In the genomic region with DNA sequence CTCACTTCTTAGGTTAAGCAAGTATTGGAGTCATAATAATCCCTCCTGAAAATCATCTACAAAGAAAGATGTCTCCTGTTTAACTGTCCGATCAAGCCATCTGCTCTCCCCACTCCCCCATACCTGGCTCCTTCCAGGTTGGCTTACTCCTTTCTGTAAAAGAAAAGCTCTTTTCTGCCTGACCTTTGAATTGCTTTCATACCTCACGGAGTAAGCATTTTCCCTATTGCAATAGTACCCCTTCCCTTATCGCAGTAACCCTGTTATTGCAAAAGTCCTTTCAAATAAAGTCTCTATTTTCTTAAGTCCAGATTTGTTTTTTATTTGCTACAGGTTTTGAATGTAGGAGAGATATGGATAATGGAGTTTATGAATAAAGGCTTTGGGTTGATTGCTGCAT, we compare ENCODE assay signal across 3 cellular contexts.
TF ChIP-seq lines count a peak whose summit lies in the region.

No MANE protein-coding gene starts in this region.

TF ChIP-seq in liver, 16 proteins besides CTCF, POLR2A, EP300 and RAD21:
- TF ChIP-seq, protein P1, sequence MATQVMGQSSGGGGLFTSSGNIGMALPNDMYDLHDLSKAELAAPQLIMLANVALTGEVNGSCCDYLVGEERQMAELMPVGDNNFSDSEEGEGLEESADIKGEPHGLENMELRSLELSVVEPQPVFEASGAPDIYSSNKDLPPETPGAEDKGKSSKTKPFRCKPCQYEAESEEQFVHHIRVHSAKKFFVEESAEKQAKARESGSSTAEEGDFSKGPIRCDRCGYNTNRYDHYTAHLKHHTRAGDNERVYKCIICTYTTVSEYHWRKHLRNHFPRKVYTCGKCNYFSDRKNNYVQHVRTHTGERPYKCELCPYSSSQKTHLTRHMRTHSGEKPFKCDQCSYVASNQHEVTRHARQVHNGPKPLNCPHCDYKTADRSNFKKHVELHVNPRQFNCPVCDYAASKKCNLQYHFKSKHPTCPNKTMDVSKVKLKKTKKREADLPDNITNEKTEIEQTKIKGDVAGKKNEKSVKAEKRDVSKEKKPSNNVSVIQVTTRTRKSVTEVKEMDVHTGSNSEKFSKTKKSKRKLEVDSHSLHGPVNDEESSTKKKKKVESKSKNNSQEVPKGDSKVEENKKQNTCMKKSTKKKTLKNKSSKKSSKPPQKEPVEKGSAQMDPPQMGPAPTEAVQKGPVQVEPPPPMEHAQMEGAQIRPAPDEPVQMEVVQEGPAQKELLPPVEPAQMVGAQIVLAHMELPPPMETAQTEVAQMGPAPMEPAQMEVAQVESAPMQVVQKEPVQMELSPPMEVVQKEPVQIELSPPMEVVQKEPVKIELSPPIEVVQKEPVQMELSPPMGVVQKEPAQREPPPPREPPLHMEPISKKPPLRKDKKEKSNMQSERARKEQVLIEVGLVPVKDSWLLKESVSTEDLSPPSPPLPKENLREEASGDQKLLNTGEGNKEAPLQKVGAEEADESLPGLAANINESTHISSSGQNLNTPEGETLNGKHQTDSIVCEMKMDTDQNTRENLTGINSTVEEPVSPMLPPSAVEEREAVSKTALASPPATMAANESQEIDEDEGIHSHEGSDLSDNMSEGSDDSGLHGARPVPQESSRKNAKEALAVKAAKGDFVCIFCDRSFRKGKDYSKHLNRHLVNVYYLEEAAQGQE (IDR thresholded peaks at IDR 0.05), result no peak
- TF ChIP-seq HNF4A (conservative IDR thresholded peaks at IDR 0.05) (peak; percentile 43 to 63), JUND (IDR thresholded peaks at IDR 0.05) (no peak), SP1 (IDR thresholded peaks at IDR 0.05) (peak; percentile 31), RXRA (IDR thresholded peaks at IDR 0.05) (peak; percentile 11)

TF ChIP-seq in HepG2, 621 proteins besides CTCF, POLR2A, EP300 and RAD21:
- TF ChIP-seq KLF15 (CRISPR knock-in tag; IDR thresholded peaks at IDR 0.05; ENCODE audit: borderline replicate concordance), result no peak
- no peak for TF ChIP-seq ZNF451 (CRISPR knock-in tag; IDR thresholded peaks at IDR 0.05)

TF ChIP-seq in H1, 55 proteins besides CTCF, POLR2A, EP300 and RAD21:
- TF ChIP-seq RFX5 (IDR thresholded peaks at IDR 0.05; ENCODE audit: borderline replicate concordance, low read depth, low read length), result no peak
- TF ChIP-seq, protein P2, sequence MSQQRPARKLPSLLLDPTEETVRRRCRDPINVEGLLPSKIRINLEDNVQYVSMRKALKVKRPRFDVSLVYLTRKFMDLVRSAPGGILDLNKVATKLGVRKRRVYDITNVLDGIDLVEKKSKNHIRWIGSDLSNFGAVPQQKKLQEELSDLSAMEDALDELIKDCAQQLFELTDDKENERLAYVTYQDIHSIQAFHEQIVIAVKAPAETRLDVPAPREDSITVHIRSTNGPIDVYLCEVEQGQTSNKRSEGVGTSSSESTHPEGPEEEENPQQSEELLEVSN (IDR thresholded peaks at IDR 0.05), result no peak
- TF ChIP-seq CREB1 (IDR thresholded peaks at IDR 0.05), result no peak
- no peak for TF ChIP-seq GABPA (IDR thresholded peaks at IDR 0.05; ENCODE audit: borderline replicate concordance, insufficient read depth, low read length)
- no peak for TF ChIP-seq CTBP2 (IDR thresholded peaks at IDR 0.05; ENCODE audit: borderline replicate concordance, insufficient read depth, insufficient read length, low read length)
- no peak for TF ChIP-seq GTF2F1 (IDR thresholded peaks at IDR 0.05; ENCODE audit: borderline replicate concordance, low read depth, low read length)
- no peak for TF ChIP-seq CHD2 (IDR thresholded peaks at IDR 0.05; ENCODE audit: low read length)
- TF ChIP-seq KDM4A (IDR thresholded peaks at IDR 0.05; ENCODE audit: low read depth, low read length, severe bottlenecking), result no peak
- no peak for TF ChIP-seq FOSL1 (IDR thresholded peaks at IDR 0.05; ENCODE audit: insufficient read depth, low read depth, low read length)
- no peak for TF ChIP-seq SP4 (IDR thresholded peaks at IDR 0.05; ENCODE audit: low read length)
- TF ChIP-seq, protein P3, sequence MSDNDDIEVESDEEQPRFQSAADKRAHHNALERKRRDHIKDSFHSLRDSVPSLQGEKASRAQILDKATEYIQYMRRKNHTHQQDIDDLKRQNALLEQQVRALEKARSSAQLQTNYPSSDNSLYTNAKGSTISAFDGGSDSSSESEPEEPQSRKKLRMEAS (IDR thresholded peaks at IDR 0.05), result no peak
- no peak for TF ChIP-seq TEAD4 (IDR thresholded peaks at IDR 0.05; ENCODE audit: low read depth, low read length)
- TF ChIP-seq CHD1 (IDR thresholded peaks at IDR 0.05; ENCODE audit: low read depth, low read length), result no peak
- TF ChIP-seq SIN3A (conservative IDR thresholded peaks at IDR 0.05 in 1 of 2, IDR thresholded peaks at IDR 0.05 in 1 of 2; ENCODE audit: low read depth in 1 of 2, low read length in 2 of 2), result no peak
- TF ChIP-seq SUZ12 (IDR thresholded peaks at IDR 0.05; ENCODE audit: low read length), result no peak
- TF ChIP-seq SAP30 (IDR thresholded peaks at IDR 0.05; ENCODE audit: insufficient read depth, insufficient replicate concordance, low read length), result no peak
- TF ChIP-seq TAF1 (IDR thresholded peaks at IDR 0.05; ENCODE audit: low read depth, low read length), result no peak
- TF ChIP-seq MAFK (IDR thresholded peaks at IDR 0.05; ENCODE audit: low read depth, low read length), result no peak
- TF ChIP-seq CBX8 (IDR thresholded peaks at IDR 0.05; ENCODE audit: borderline replicate concordance, low read depth, low read length), result no peak
- TF ChIP-seq ZNF274 (IDR thresholded peaks at IDR 0.05; ENCODE audit: borderline replicate concordance, extremely low read depth, low read length), result no peak
